17 cellular contexts compared by ENCODE assay signal in genomic region chr4:135249006-135249405, GRCh38.
"Had no signal": no experiment of that assay in that cellular context is flagged by ENCODE, and none has a peak within 500 bp of the region (broad histone marks: within the 10 kb centered on the region; RNA-seq: fewer than 3 reads in every experiment).

No MANE protein-coding gene starts in this region.

- H3K36me3 ChIP-seq: colonic mucosa, neutrophil, thoracic aorta had no signal

- ATAC-seq: activated CD8-positive, alpha-beta T cell treated with anti-CD3 and anti-CD28 coated beads for 36 hours; activated naive CD4-positive, alpha-beta T cell treated with anti-CD3 and anti-CD28 coated beads, Interleukin-2, amount 50 U/mL, for 72 hours; activated T-cell treated with anti-CD3 and anti-CD28 coated beads, Interleukin-2, amount 50 U/mL, for 4 hours; foreskin keratinocyte; left colon; stimulated activated effector memory CD8-positive, alpha-beta T cell treated with anti-CD3 and anti-CD28 coated beads, Interleukin-12 subunit alpha, Interleukin-12 subunit beta, amount 100 ng/mL, for 72 hours; T-helper 17 cell had no signal

- H3K27ac Mint-ChIP-seq: activated B cell treated with CpG ODN at 0.5 μM for 24 hours; activated CD8-positive, alpha-beta T cell treated with anti-CD3 and anti-CD28 coated beads for 36 hours; activated naive CD4-positive, alpha-beta T cell treated with anti-CD3 and anti-CD28 coated beads, Interleukin-2, amount 50 U/mL, for 72 hours; stimulated activated effector memory CD8-positive, alpha-beta T cell treated with anti-CD3 and anti-CD28 coated beads, Interleukin-12 subunit alpha, Interleukin-12 subunit beta, amount 100 ng/mL, for 72 hours; T-helper 17 cell had no signal

- H3K27me3 ChIP-seq: colonic mucosa, foreskin keratinocyte, neutrophil had no signal

- H3K4me1 Mint-ChIP-seq: activated B cell treated with CpG ODN at 0.5 μM for 24 hours; stimulated activated effector memory CD8-positive, alpha-beta T cell treated with anti-CD3 and anti-CD28 coated beads, Interleukin-12 subunit alpha, Interleukin-12 subunit beta, amount 100 ng/mL, for 72 hours; T-helper 17 cell had no signal

- H3K4me1 ChIP-seq: colonic mucosa, foreskin keratinocyte, parathyroid adenoma had no signal

- H3K36me3 Mint-ChIP-seq: activated naive CD4-positive, alpha-beta T cell treated with anti-CD3 and anti-CD28 coated beads, Interleukin-2, amount 50 U/mL, for 72 hours; stimulated activated effector memory CD8-positive, alpha-beta T cell treated with anti-CD3 and anti-CD28 coated beads, Interleukin-12 subunit alpha, Interleukin-12 subunit beta, amount 100 ng/mL, for 72 hours had no signal

- H3K9me3 ChIP-seq: colonic mucosa, neutrophil, thoracic aorta had no signal

- H3K9me3 Mint-ChIP-seq: activated B cell treated with CpG ODN at 0.5 μM for 24 hours; activated CD8-positive, alpha-beta T cell treated with anti-CD3 and anti-CD28 coated beads for 36 hours had no signal

- H3K27ac ChIP-seq: colonic mucosa, foreskin keratinocyte, neutrophil, parathyroid adenoma, thoracic aorta had no signal

- H3K4me3 ChIP-seq: colonic mucosa, lung, thoracic aorta had no signal

- DNase-seq: activated B cell treated with CpG ODN at 0.5 μM for 24 hours; activated CD4-positive, alpha-beta T cell treated with anti-CD3 and anti-CD28 coated beads for 48 hours; activated CD8-positive, alpha-beta T cell treated with anti-CD3 and anti-CD28 coated beads for 36 hours; activated effector memory CD4-positive, alpha-beta T cell treated with Interleukin-2 at 50 U/mL for 16 hours; activated T-cell treated with anti-CD3 and anti-CD28 coated beads, Interleukin-2, amount 50 U/mL, for 4 hours; colonic mucosa; effector CD4-positive, alpha-beta T cell; foreskin keratinocyte; left colon; midbrain; T-helper 17 cell had no signal

- H3K27me3 Mint-ChIP-seq: activated B cell treated with CpG ODN at 0.5 μM for 24 hours; activated CD8-positive, alpha-beta T cell treated with anti-CD3 and anti-CD28 coated beads for 36 hours; T-helper 17 cell had no signal

- H3K4me3 Mint-ChIP-seq: activated B cell treated with CpG ODN at 0.5 μM for 24 hours; activated CD8-positive, alpha-beta T cell treated with anti-CD3 and anti-CD28 coated beads for 36 hours; activated T-cell treated with anti-CD3 and anti-CD28 coated beads, Interleukin-2, amount 50 U/mL, for 4 hours; stimulated activated effector memory CD8-positive, alpha-beta T cell treated with anti-CD3 and anti-CD28 coated beads, Interleukin-12 subunit alpha, Interleukin-12 subunit beta, amount 100 ng/mL, for 72 hours; T-helper 17 cell had no signal
